ENCODE assay signal across 11 cellular contexts in the genomic region with DNA sequence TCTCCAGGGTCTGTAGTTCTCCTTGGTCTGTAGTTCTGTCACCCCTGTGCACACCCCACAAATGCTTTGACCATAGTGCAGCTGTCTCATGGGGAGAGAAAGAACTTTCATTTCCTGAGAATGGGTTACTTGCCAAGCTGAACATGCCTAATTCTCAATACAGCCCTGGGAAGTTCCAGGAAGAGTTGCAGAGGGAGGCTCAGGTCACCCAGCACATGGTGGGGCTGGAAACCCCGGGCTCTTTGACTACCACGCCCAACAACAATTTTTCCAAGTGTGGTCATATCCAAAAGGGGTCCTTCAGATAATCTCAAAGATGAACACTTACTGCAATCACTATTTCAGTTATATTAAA. TPM values are rescaled to one million over a fixed set of nuclear protein-coding genes. Genes with fewer than 3 reads are reported as not detected.
A peak's percentile ranks its signal among the peaks of the same experiment; 100 is the strongest.
DNase-seq lines count a peak whose midpoint lies in the region; ATAC-seq and TF ChIP-seq lines count a peak whose summit lies in the region.
"Had no signal": no experiment of that assay in that cellular context is flagged by ENCODE, and none has a peak within 500 bp of the region (broad histone marks: within the 10 kb centered on the region; RNA-seq: fewer than 3 reads in every experiment).

No MANE protein-coding gene starts in this region.

- H3K27me3 ChIP-seq in dorsolateral prefrontal cortex, result no peaks in the 10 kb centered on the region

- peak; percentile 27 for DNase-seq in GF-D8 (lab: John Stamatoyannopoulos, UW)
- DNase-seq in NCI-H69 (lab: John Stamatoyannopoulos, UW), result peak; percentile 18
- DNase-seq in dorsolateral prefrontal cortex, result no peak
- no peak for DNase-seq in osteocyte (ENCODE audit: extremely low spot score, unreplicated experiment)
- no peak for DNase-seq in A172 (ENCODE audit: low spot score)
- DNase-seq in Right ventricle myocardium inferior (ENCODE audit: missing footprints), result no peak
- no peak for DNase-seq in NAMALWA (ENCODE audit: low spot score)
- DNase-seq: NCI-H2107, right cardiac atrium had no signal

- peak overlapping the region in 46 of 59 donors; percentile 12 to 93 (median 68) for H3K27ac ChIP-seq in dorsolateral prefrontal cortex

- no peak overlapping the region for H3K4me3 Mint-ChIP-seq in osteocyte (ENCODE audit: unreplicated experiment)

- H3K27ac Mint-ChIP-seq in osteocyte (ENCODE audit: unreplicated experiment), result peak overlapping the region; percentile 89

- no peaks in the 10 kb centered on the region for H3K27me3 Mint-ChIP-seq in osteocyte (ENCODE audit: unreplicated experiment)

- H3K4me1 Mint-ChIP-seq in osteocyte (ENCODE audit: unreplicated experiment), result peaks cover 62% of the 10 kb centered on the region

- peaks cover 2% of the 10 kb centered on the region for H3K36me3 Mint-ChIP-seq in osteocyte (ENCODE audit: unreplicated experiment)

- no peak for TF ChIP-seq CTCF in dorsolateral prefrontal cortex (IDR thresholded peaks at IDR 0.05 in 54 of 56, conservative IDR thresholded peaks at IDR 0.05 in 2 of 56; ENCODE audit: low read depth in 1 of 56, partially characterized antibody in 56 of 56)
- TF ChIP-seq CTCF in osteocyte (IDR thresholded peaks at IDR 0.05), result no peak

- intact Hi-C loops in dorsolateral prefrontal cortex (cut with DNase I) (loop anchor here (5.0 to 10.0 kb wide), 2 partner anchors 74 to 131 kb away; no protein-coding TSS in a partner anchor), Right ventricle myocardium inferior (cut with DNase I) (loop anchor here (10.0 kb wide), 1 partner anchor 114 kb away; no protein-coding TSS in a partner anchor)

- ATAC-seq in Right ventricle myocardium inferior (no peak), GM18870 (IDR thresholded peaks at IDR 0.05; ENCODE audit: unreplicated experiment) (no peak)
- ATAC-seq: activated naive CD4-positive, alpha-beta T cell treated with anti-CD3 and anti-CD28 coated beads, Interleukin-2, amount 50 U/mL, for 72 hours had no signal

- no peaks in the 10 kb centered on the region for H3K9me3 Mint-ChIP-seq in osteocyte (ENCODE audit: unreplicated experiment)
- H3K9me3 Mint-ChIP-seq: activated naive CD4-positive, alpha-beta T cell treated with anti-CD3 and anti-CD28 coated beads, Interleukin-2, amount 50 U/mL, for 72 hours had no signal

- peak overlapping the region in 1 of 59 donors; percentile 96 for H3K4me3 ChIP-seq in dorsolateral prefrontal cortex

RNA-seq across cellular contexts. Expression of gene PTPRA, which starts 2.2 kb away (rescaled TPM):
- total RNA-seq in dorsolateral prefrontal cortex (100 to 1,000 TPM; 105 to 214 (median 150) TPM), osteocyte (80.2 and 88.6 TPM in 2 replicates), Right ventricle myocardium inferior (26.5 TPM)
- 30.2 and 43.4 TPM in 2 replicates for total RNA-seq in A172 (2014; rRNA removed; shearing (Covaris generic))

RNA-seq across cellular contexts. Expression of gene VPS16, which starts 30.5 kb away (rescaled TPM):
- total RNA-seq in dorsolateral prefrontal cortex, result 10 to 100 TPM; 39.8 to 69.6 (median 52.0) TPM
- total RNA-seq in osteocyte, result 45.2 and 51.1 TPM in 2 replicates
- 44.1 and 48.1 TPM in 2 replicates for total RNA-seq in A172 (2014; rRNA removed; shearing (Covaris generic))
- 18.0 TPM for total RNA-seq in Right ventricle myocardium inferior

RNA-seq across cellular contexts. Expression of gene PCED1A, which starts 30.6 kb away (rescaled TPM):
- total RNA-seq in dorsolateral prefrontal cortex (10 to 100 TPM; 27.4 to 60.4 (median 43.4) TPM), osteocyte (68.3 and 80.8 TPM in 2 replicates), Right ventricle myocardium inferior (10.7 TPM)
- total RNA-seq in A172 (2014; rRNA removed; shearing (Covaris generic)), result 11.9 and 13.2 TPM in 2 replicates

RNA-seq across cellular contexts. Expression of gene TMEM239, which starts 54.9 kb away (rescaled TPM):
- not detected for total RNA-seq in dorsolateral prefrontal cortex
- total RNA-seq in osteocyte, result not detected in 2 replicates
- total RNA-seq in A172 (2014; rRNA removed; shearing (Covaris generic)), result not detected in 2 replicates
- not detected for total RNA-seq in Right ventricle myocardium inferior
- total RNA-seq: activated naive CD4-positive, alpha-beta T cell treated with anti-CD3 and anti-CD28 coated beads, Interleukin-2, amount 50 U/mL, for 72 hours; right cardiac atrium had no signal

RNA-seq across cellular contexts. Expression of gene C20orf141, which starts 56.3 kb away (rescaled TPM):
- total RNA-seq in dorsolateral prefrontal cortex (not detected), osteocyte (not detected in 2 replicates), Right ventricle myocardium inferior (not detected)
- not detected in 2 replicates for total RNA-seq in A172 (2014; rRNA removed; shearing (Covaris generic))
- total RNA-seq: activated naive CD4-positive, alpha-beta T cell treated with anti-CD3 and anti-CD28 coated beads, Interleukin-2, amount 50 U/mL, for 72 hours; right cardiac atrium had no signal

Comparison
In these comparisons a context has a peak if more than half of its experiments do, and no peak if none do; other contexts are left out.
1. DNase-seq: peak in GF-D8 (single experiment) and NCI-H69 (single experiment); none in dorsolateral prefrontal cortex (0 of 10), osteocyte (single experiment), A172 (single experiment), Right ventricle myocardium inferior (single experiment) and NAMALWA (single experiment).